2 cellular contexts compared by ENCODE assay signal in the genomic region with DNA sequence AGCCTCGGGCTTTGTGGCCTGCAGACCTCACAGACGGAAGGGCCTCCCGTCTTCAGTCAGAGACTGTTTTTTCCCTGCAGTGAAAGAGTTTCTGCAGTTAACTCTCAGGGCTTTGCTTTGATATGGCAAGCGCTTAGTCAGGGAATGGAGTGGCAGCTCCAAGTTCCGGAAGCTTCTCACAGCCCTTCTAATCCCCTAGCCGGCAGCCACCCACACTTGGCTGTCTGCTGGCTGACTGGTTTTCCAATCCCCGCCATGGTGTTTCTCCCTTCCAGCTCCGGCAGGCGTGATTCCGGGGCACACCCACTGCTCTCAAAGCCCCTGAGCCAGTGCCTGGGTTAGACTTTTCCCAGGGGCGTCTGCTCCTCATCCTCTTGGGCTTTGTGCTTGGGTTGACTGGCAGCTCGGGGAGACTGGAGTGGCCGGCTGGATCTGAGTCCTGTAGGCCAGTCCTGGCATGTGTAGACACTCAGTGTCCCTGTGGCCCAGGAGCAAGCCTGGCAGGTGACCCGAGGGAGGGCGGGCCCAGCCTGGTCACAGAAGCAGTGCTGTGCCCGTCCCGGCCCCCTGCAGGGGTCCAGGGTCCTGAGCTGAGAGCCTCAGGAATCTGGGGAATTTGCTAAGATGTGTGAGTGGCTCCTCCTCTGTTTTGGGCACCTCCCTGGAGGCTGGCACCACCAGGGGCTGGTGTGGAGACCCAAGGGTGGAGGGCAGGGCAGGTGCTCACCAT.
TF ChIP-seq lines count a peak whose summit lies in the region.

No MANE protein-coding gene starts in this region.

TF ChIP-seq in IMR-90, 13 proteins besides CTCF, POLR2A, EP300 and RAD21:
- no peak for TF ChIP-seq MAZ (IDR thresholded peaks at IDR 0.05; ENCODE audit: borderline replicate concordance, low read depth, low read length)
- TF ChIP-seq MXI1 (IDR thresholded peaks at IDR 0.05; ENCODE audit: borderline replicate concordance, low read depth, low read length) = no peak
- no peak for TF ChIP-seq RFX5 (IDR thresholded peaks at IDR 0.05; ENCODE audit: low read depth, low read length)
- TF ChIP-seq BHLHE40 (IDR thresholded peaks at IDR 0.05; ENCODE audit: low read depth, low read length) = no peak
- TF ChIP-seq NFE2L2 (IDR thresholded peaks at IDR 0.05; ENCODE audit: low read depth, low read length) = no peak
- no peak for TF ChIP-seq SMC3 (IDR thresholded peaks at IDR 0.05; ENCODE audit: low read depth, low read length)
- TF ChIP-seq RCOR1 (IDR thresholded peaks at IDR 0.05; ENCODE audit: insufficient replicate concordance, low read length) = no peak
- no peak for TF ChIP-seq CHD1 (IDR thresholded peaks at IDR 0.05; ENCODE audit: low read depth, low read length)
- TF ChIP-seq, protein P1, sequence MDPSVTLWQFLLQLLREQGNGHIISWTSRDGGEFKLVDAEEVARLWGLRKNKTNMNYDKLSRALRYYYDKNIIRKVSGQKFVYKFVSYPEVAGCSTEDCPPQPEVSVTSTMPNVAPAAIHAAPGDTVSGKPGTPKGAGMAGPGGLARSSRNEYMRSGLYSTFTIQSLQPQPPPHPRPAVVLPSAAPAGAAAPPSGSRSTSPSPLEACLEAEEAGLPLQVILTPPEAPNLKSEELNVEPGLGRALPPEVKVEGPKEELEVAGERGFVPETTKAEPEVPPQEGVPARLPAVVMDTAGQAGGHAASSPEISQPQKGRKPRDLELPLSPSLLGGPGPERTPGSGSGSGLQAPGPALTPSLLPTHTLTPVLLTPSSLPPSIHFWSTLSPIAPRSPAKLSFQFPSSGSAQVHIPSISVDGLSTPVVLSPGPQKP (IDR thresholded peaks at IDR 0.05; ENCODE audit: borderline replicate concordance, low read depth, low read length) = no peak
- no peak for TF ChIP-seq FOS (IDR thresholded peaks at IDR 0.05; ENCODE audit: low read depth, low read length)
- no peak; the same call in 1 of the 2 replicates for TF ChIP-seq MAFK (IDR thresholded peaks at IDR 0.05; ENCODE audit: low read depth, low read length)
TF ChIP-seq in IMR-90: peak in this region for 0.

TF ChIP-seq in H1, 55 proteins besides CTCF, POLR2A, EP300 and RAD21:
- TF ChIP-seq SP1 (IDR thresholded peaks at IDR 0.05; ENCODE audit: low read depth, low read length) (no peak), TEAD4 (IDR thresholded peaks at IDR 0.05; ENCODE audit: low read depth, low read length) (peak; percentile 60; the same call in 1 of the 2 replicates)
